Comparison of ENCODE assay signal across 13 cellular contexts in the genomic region with DNA sequence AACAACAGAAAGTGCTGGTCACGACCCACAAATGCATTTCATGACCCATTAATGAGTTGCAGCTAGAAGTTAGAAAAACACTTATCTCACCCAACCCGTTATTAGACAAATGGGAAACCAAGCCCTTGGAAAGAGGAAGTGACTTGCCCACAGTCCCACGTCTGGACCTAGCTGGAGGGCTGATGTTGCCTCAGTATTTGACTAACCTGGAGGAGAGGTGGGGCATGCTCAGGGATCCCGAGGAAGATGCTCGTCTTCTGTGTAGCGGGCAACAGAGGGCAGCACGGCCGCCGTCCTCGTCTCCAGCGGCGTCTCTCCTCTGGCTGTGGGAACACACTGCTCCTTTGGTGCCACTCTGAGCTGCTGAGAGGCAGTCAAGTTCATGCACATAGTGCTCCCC. TPM values are rescaled to one million over a fixed set of nuclear protein-coding genes. Genes with fewer than 3 reads are reported as not detected.
DNase-seq lines count a peak whose midpoint lies in the region; ATAC-seq, FAIRE-seq and TF ChIP-seq lines count a peak whose summit lies in the region.
"Had no signal": no experiment of that assay in that cellular context is flagged by ENCODE, and none has a peak within 500 bp of the region (broad histone marks: within the 10 kb centered on the region; RNA-seq: fewer than 3 reads in every experiment).

No MANE protein-coding gene starts in this region.

- TF ChIP-seq POLR2A in GM12892 (IDR thresholded peaks at IDR 0.05; ENCODE audit: low read depth, low read length) = 0 out of 2 replicates have a peak, but pooled peaks have one; percentile 11

- H3K4me3 Mint-ChIP-seq in CD14-positive monocyte = peak overlapping the region; percentile 11 to 22
- no peak overlapping the region for H3K4me3 Mint-ChIP-seq in activated CD4-positive, alpha-beta memory T cell treated with anti-CD3 and anti-CD28 coated beads, Interleukin-2, amount 10 ng/mL, durations not matched to agents 7 days and 5 days
- peak overlapping the region in 3 of 10 donors; percentile 26 to 38 (median 28) for H3K4me3 Mint-ChIP-seq in naive thymus-derived CD4-positive, alpha-beta T cell

- CTCF ChIA-PET in activated CD4-positive, alpha-beta memory T cell treated with anti-CD3 and anti-CD28 coated beads, Interleukin-2, amount 10 ng/mL, durations not matched to agents 7 days and 5 days (lab: Charles Lee) = no interaction called here
- CTCF ChIA-PET in naive thymus-derived CD4-positive, alpha-beta T cell (lab: Charles Lee) = no interaction called here

- H3K27me3 ChIP-seq in naive thymus-derived CD4-positive, alpha-beta T cell (ENCODE audit: control insufficient read depth in 2 of 2, insufficient read depth in 2 of 2, low read length in 2 of 2) = no peaks in the 10 kb centered on the region

- POLR2A ChIA-PET in activated CD4-positive, alpha-beta memory T cell treated with anti-CD3 and anti-CD28 coated beads, Interleukin-2, amount 10 ng/mL, durations not matched to agents 7 days and 5 days (lab: Charles Lee) = interaction anchor here (0.7 to 22.7 kb wide), 5 partner anchors 8 to 254 kb away, joined by 3 to 422 read pairs (median 5); no protein-coding TSS in a partner anchor
- POLR2A ChIA-PET in naive thymus-derived CD4-positive, alpha-beta T cell (lab: Charles Lee) = no interaction called here

- H3K27ac Mint-ChIP-seq in CD14-positive monocyte = peak overlapping the region in 4 of 7 donors; percentile 11 to 79 (median 62)
- H3K27ac Mint-ChIP-seq in activated CD4-positive, alpha-beta memory T cell treated with anti-CD3 and anti-CD28 coated beads, Interleukin-2, amount 10 ng/mL, durations not matched to agents 7 days and 5 days = peak overlapping the region; percentile 30
- peak overlapping the region in 6 of 9 donors; percentile 34 to 86 (median 82) for H3K27ac Mint-ChIP-seq in naive thymus-derived CD4-positive, alpha-beta T cell

- no peak overlapping the region for H3K27ac ChIP-seq in naive thymus-derived CD4-positive, alpha-beta T cell (ENCODE audit: low read depth, low read length)
- H3K27ac ChIP-seq: C4-2B had no signal

- H3K9me3 ChIP-seq in naive thymus-derived CD4-positive, alpha-beta T cell (ENCODE audit: control insufficient read depth in 2 of 3, low read length in 3 of 3) = no peaks in the 10 kb centered on the region

- H3K4me1 Mint-ChIP-seq in CD14-positive monocyte = peaks cover 57% of the 10 kb centered on the region
- peaks cover 97% of the 10 kb centered on the region for H3K4me1 Mint-ChIP-seq in activated CD4-positive, alpha-beta memory T cell treated with anti-CD3 and anti-CD28 coated beads, Interleukin-2, amount 10 ng/mL, durations not matched to agents 7 days and 5 days
- H3K4me1 Mint-ChIP-seq in naive thymus-derived CD4-positive, alpha-beta T cell = peaks cover 60 to 94% (median 86%) of the 10 kb centered on the region in 7 donors

- intact Hi-C loops in CD14-positive monocyte (cut with micrococcal nuclease) = loop anchor here in 1 of 2 donors (5.0 kb wide), 1 partner anchor 36 kb away; the partner anchor contains the start of gene TIGAR
- intact Hi-C loops in naive thymus-derived CD4-positive, alpha-beta T cell (cut with micrococcal nuclease) = no loop called here

- H3K9me3 Mint-ChIP-seq in CD14-positive monocyte = peaks cover 0 to 2% (median 0%) of the 10 kb centered on the region in 7 donors
- H3K9me3 Mint-ChIP-seq in activated CD4-positive, alpha-beta memory T cell treated with anti-CD3 and anti-CD28 coated beads, Interleukin-2, amount 10 ng/mL, durations not matched to agents 7 days and 5 days = no peaks in the 10 kb centered on the region
- no peaks in the 10 kb centered on the region for H3K9me3 Mint-ChIP-seq in naive thymus-derived CD4-positive, alpha-beta T cell

- no peak for FAIRE-seq in GM12892 (lab: Jason Lieb, UNC)
- FAIRE-seq: TTC549 had no signal

- ATAC-seq in naive thymus-derived CD4-positive, alpha-beta T cell = peak; percentile 40
- ATAC-seq: Panc1 had no signal

- peaks cover 44 to 99% (median 65%) of the 10 kb centered on the region in 3 experiments for H3K36me3 ChIP-seq in naive thymus-derived CD4-positive, alpha-beta T cell (ENCODE audit: control insufficient read depth in 2 of 3, insufficient read depth in 3 of 3, low read length in 3 of 3)

- peaks cover 56 to 71% of the 10 kb centered on the region in 2 donors for H3K36me3 Mint-ChIP-seq in CD14-positive monocyte
- peaks cover 98% of the 10 kb centered on the region for H3K36me3 Mint-ChIP-seq in activated CD4-positive, alpha-beta memory T cell treated with anti-CD3 and anti-CD28 coated beads, Interleukin-2, amount 10 ng/mL, durations not matched to agents 7 days and 5 days (ENCODE audit: low read depth)
- H3K36me3 Mint-ChIP-seq in naive thymus-derived CD4-positive, alpha-beta T cell = peaks cover 13 to 71% (median 40%) of the 10 kb centered on the region in 5 donors

- DNase-seq in CD14-positive monocyte (ENCODE audit: low spot score) (peak; percentile 72), GM12892 (ENCODE audit: insufficient read length) (no peak), GF-D8 (lab: John Stamatoyannopoulos, UW) (no peak), DMS114 treated with DMSO at 0.1 percent for 48 hours (lab: John Stamatoyannopoulos, UW; ENCODE audit: unreplicated experiment) (no peak), ureter (ENCODE audit: low spot score) (no peak)
- no peak for DNase-seq in activated CD4-positive, alpha-beta memory T cell treated with anti-CD3 and anti-CD28 coated beads, Interleukin-2, amount 10 ng/mL, durations not matched to agents 7 days and 5 days
- DNase-seq in naive thymus-derived CD4-positive, alpha-beta T cell = no peak
- DNase-seq in stimulated activated CD4-positive, alpha-beta T cell treated with anti-CD3 and anti-CD28 coated beads, Interleukin-4, amount 100 ng/mL, for 4 hours = no peak
- DNase-seq: activated naive CD4-positive, alpha-beta T cell; NCI-H2171 had no signal

- H3K27me3 Mint-ChIP-seq in CD14-positive monocyte (ENCODE audit: low read depth in 3 of 3) = peaks cover 0 to 4% (median 2%) of the 10 kb centered on the region in 3 donors
- no peaks in the 10 kb centered on the region for H3K27me3 Mint-ChIP-seq in activated CD4-positive, alpha-beta memory T cell treated with anti-CD3 and anti-CD28 coated beads, Interleukin-2, amount 10 ng/mL, durations not matched to agents 7 days and 5 days
- no peaks in the 10 kb centered on the region for H3K27me3 Mint-ChIP-seq in naive thymus-derived CD4-positive, alpha-beta T cell

- H3K4me3 ChIP-seq in naive thymus-derived CD4-positive, alpha-beta T cell (ENCODE audit: low read length) = no peak overlapping the region

- TF ChIP-seq CTCF in CD14-positive monocyte (IDR thresholded peaks at IDR 0.05) = no peak

- peaks cover 10 to 32% of the 10 kb centered on the region in 2 donors for H3K4me1 ChIP-seq in naive thymus-derived CD4-positive, alpha-beta T cell (ENCODE audit: control insufficient read depth in 2 of 2, insufficient read depth in 2 of 2, low read length in 2 of 2)

RNA-seq across cellular contexts. Expression of gene CCND2, which starts 12.7 kb away (rescaled TPM):
- 1 to 10 TPM; 3.6 to 3.9 TPM for polyA plus RNA-seq in CD14-positive monocyte
- 130 TPM for polyA plus RNA-seq in GM12892 (2012; ENCODE audit: missing spikeins)
- total RNA-seq in activated CD4-positive, alpha-beta memory T cell treated with anti-CD3 and anti-CD28 coated beads, Interleukin-2, amount 10 ng/mL, durations not matched to agents 7 days and 5 days = 100 to 1,000 TPM; 389 to 401 TPM
- 100 to 1,000 TPM in 3 of 5 experiments, 10 to 100 TPM in 2; 95.7 to 659 (median 125) TPM for total RNA-seq in naive thymus-derived CD4-positive, alpha-beta T cell
- polyA plus RNA-seq in naive thymus-derived CD4-positive, alpha-beta T cell = 10 to 100 TPM; 57.3 to 65.1 TPM
- 108 TPM for total RNA-seq in ureter

RNA-seq across cellular contexts. Expression of gene TIGAR, which starts 34.8 kb away (rescaled TPM):
- 10 to 100 TPM; 11.0 to 16.0 TPM for polyA plus RNA-seq in CD14-positive monocyte
- 20.3 TPM for polyA plus RNA-seq in GM12892 (2012; ENCODE audit: missing spikeins)
- 10 to 100 TPM; 11.8 to 12.8 TPM for total RNA-seq in activated CD4-positive, alpha-beta memory T cell treated with anti-CD3 and anti-CD28 coated beads, Interleukin-2, amount 10 ng/mL, durations not matched to agents 7 days and 5 days
- total RNA-seq in naive thymus-derived CD4-positive, alpha-beta T cell = 10 to 100 TPM in 3 of 5 experiments, 1 to 10 TPM in 2; 7.1 to 15.8 (median 11.1) TPM
- polyA plus RNA-seq in naive thymus-derived CD4-positive, alpha-beta T cell = 1 to 10 TPM; 4.4 to 6.6 TPM
- 14.3 TPM for total RNA-seq in ureter

Comparison
In these comparisons a context has a peak if more than half of its experiments do, and no peak if none do; other contexts are left out.
1. H3K27ac Mint-ChIP-seq: peak in every context shown above with its lines; median percentile 82 in naive thymus-derived CD4-positive, alpha-beta T cell; 62 in CD14-positive monocyte; 30 in activated CD4-positive, alpha-beta memory T cell treated with anti-CD3 and anti-CD28 coated beads, Interleukin-2, amount 10 ng/mL, durations not matched to agents 7 days and 5 days.